In the genomic region with DNA sequence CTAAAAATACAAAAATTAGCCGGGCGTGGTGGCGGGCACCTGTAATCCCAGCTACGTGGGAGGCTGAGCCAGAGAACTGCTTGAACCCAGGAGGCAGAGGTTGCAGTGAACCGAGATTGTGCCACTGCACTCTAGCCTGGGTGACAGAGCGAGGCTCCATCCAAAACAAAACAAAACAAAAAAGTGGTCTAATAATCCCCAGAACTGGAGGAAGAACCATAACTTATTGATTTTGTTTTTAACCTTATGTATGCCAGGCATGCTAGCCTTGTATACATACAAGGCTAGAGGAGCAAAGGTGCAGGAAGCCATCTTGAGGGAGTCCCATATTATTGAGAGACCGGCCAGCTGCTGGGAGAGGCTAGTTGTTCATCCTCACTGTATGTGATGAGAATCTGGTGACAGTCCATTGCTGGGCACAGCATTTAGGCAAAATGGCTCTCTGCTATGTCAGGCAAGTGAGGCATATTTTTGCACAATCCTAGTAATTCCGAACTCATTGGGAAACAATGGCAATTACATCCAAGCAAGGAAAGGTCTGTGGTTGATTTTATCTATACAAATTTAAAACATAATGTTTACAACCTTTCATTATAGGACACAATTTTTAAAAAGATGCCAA, we compare ENCODE assay signal across 2 cellular contexts.
TF ChIP-seq lines count a peak whose summit lies in the region.

No MANE protein-coding gene starts in this region.

TF ChIP-seq in A549, 52 proteins besides CTCF, POLR2A, EP300 and RAD21:
- TF ChIP-seq RARB (CRISPR knock-in tag; IDR thresholded peaks at IDR 0.05) (no peak), HOXA7 (CRISPR knock-in tag; IDR thresholded peaks at IDR 0.05) (no peak), SREBF2 (IDR thresholded peaks at IDR 0.05) (no peak), RCOR1 (IDR thresholded peaks at IDR 0.05; ENCODE audit: low read depth, low read length) (no peak), ZC3H11A (IDR thresholded peaks at IDR 0.05) (no peak), RNF2 (IDR thresholded peaks at IDR 0.05; ENCODE audit: borderline replicate concordance, low read depth) (no peak), POLR2AphosphoS2 (conservative IDR thresholded peaks at IDR 0.05; ENCODE audit: low read length) (no peak)
- TF ChIP-seq, protein P1, sequence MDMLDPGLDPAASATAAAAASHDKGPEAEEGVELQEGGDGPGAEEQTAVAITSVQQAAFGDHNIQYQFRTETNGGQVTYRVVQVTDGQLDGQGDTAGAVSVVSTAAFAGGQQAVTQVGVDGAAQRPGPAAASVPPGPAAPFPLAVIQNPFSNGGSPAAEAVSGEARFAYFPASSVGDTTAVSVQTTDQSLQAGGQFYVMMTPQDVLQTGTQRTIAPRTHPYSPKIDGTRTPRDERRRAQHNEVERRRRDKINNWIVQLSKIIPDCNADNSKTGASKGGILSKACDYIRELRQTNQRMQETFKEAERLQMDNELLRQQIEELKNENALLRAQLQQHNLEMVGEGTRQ (IDR thresholded peaks at IDR 0.05), result no peak
- TF ChIP-seq, protein P2, sequence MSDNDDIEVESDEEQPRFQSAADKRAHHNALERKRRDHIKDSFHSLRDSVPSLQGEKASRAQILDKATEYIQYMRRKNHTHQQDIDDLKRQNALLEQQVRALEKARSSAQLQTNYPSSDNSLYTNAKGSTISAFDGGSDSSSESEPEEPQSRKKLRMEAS (IDR thresholded peaks at IDR 0.05), result no peak
- TF ChIP-seq, protein P3, sequence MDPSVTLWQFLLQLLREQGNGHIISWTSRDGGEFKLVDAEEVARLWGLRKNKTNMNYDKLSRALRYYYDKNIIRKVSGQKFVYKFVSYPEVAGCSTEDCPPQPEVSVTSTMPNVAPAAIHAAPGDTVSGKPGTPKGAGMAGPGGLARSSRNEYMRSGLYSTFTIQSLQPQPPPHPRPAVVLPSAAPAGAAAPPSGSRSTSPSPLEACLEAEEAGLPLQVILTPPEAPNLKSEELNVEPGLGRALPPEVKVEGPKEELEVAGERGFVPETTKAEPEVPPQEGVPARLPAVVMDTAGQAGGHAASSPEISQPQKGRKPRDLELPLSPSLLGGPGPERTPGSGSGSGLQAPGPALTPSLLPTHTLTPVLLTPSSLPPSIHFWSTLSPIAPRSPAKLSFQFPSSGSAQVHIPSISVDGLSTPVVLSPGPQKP (IDR thresholded peaks at IDR 0.05; ENCODE audit: low read depth, low read length), result no peak

TF ChIP-seq in H1, 55 proteins besides CTCF, POLR2A, EP300 and RAD21:
- no peak for TF ChIP-seq PHF8 (conservative IDR thresholded peaks at IDR 0.05; ENCODE audit: low read depth, low read length)
- no peak for TF ChIP-seq JUND (IDR thresholded peaks at IDR 0.05; ENCODE audit: low read length)
- TF ChIP-seq RXRA (IDR thresholded peaks at IDR 0.05; ENCODE audit: insufficient read depth, low read depth, low read length), result no peak
- no peak for TF ChIP-seq HDAC2 (IDR thresholded peaks at IDR 0.05; ENCODE audit: borderline replicate concordance in 1 of 2, low read depth in 2 of 2, low read length in 2 of 2)
- no peak for TF ChIP-seq KDM5A (IDR thresholded peaks at IDR 0.05; ENCODE audit: low read length)
- no peak for TF ChIP-seq MAFK (IDR thresholded peaks at IDR 0.05; ENCODE audit: low read depth, low read length)
- TF ChIP-seq SIRT6 (IDR thresholded peaks at IDR 0.05; ENCODE audit: low read length), result no peak
- no peak for TF ChIP-seq FOSL1 (IDR thresholded peaks at IDR 0.05; ENCODE audit: insufficient read depth, low read depth, low read length)
- TF ChIP-seq EZH2 (IDR thresholded peaks at IDR 0.05; ENCODE audit: low read depth, low read length, severe bottlenecking), result no peak
- no peak for TF ChIP-seq TCF12 (IDR thresholded peaks at IDR 0.05; ENCODE audit: low read depth, low read length)
- TF ChIP-seq, protein P2 (IDR thresholded peaks at IDR 0.05), result no peak
- TF ChIP-seq CBX5 (IDR thresholded peaks at IDR 0.05; ENCODE audit: low read depth, low read length), result no peak
- no peak for TF ChIP-seq SAP30 (IDR thresholded peaks at IDR 0.05; ENCODE audit: insufficient read depth, insufficient replicate concordance, low read length)
- TF ChIP-seq GABPA (IDR thresholded peaks at IDR 0.05; ENCODE audit: borderline replicate concordance, insufficient read depth, low read length), result no peak
- no peak for TF ChIP-seq ASH2L (IDR thresholded peaks at IDR 0.05; ENCODE audit: low read length)
- no peak for TF ChIP-seq HDAC6 (IDR thresholded peaks at IDR 0.05; ENCODE audit: low read depth, low read length)
